Comparison of ENCODE assay signal across 1 cellular context in the genomic region with DNA sequence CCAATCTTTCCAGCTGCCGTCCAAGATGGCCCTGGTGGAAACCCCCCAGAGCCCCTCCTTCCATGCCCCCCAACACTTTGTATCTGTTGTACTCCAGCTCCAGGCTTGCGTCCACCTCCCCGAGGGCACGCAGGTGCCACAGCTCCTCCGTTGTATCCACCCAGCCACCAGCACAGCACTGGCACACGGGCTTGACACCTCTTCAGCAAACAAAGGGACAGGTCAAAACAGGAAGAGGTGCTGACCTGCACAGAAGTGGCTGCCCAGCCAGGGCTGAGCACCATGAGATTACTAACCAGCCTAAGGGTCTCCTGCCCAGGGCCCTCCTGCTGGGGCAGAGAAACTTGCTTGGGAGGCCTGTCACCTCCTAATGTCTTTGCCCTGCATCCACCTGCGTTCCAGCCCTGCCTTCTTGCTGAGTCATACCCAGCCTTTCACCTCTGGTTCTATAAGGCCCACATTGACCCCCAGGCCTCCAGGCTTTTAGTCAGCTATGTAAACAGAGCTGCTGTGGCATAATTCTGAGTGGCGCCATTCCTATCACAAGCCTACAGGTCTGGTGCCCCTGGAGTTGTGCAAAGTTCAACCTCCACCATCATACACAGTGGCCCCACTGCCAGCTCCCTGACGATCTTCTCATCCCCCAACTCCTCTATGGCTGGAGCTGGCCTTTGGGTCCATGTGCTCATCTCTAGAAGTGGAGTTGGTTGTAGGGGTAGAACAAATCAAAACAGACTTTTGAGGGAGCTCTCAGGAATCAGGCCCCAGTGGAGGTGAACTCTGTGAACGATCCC.
A peak's percentile ranks its signal among the peaks of the same experiment; 100 is the strongest.
TF ChIP-seq lines count a peak whose summit lies in the region.

No MANE protein-coding gene starts in this region.

TF ChIP-seq in HepG2, 621 proteins besides CTCF, POLR2A, EP300 and RAD21 (continued from another document and continues in another):
- TF ChIP-seq, protein P1, sequence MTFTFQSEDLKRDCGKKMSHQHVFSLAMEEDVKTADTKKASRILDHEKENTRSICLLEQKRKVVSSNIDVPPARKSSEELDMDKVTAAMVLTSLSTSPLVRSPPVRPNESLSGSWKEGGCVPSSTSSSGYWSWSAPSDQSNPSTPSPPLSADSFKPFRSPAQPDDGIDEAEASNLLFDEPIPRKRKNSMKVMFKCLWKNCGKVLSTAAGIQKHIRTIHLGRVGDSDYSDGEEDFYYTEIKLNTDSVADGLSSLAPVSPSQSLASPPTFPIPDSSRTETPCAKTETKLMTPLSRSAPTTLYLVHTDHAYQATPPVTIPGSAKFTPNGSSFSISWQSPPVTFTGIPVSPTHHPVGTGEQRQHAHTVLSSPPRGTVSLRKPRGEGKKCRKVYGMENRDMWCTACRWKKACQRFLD (CRISPR knock-in tag; IDR thresholded peaks at IDR 0.05; ENCODE audit: borderline replicate concordance), result no peak
- TF ChIP-seq ONECUT2 (CRISPR knock-in tag; IDR thresholded peaks at IDR 0.05) (0 out of 2 replicates have a peak, but pooled peaks have one; percentile 27), ZFAT (CRISPR knock-in tag; conservative IDR thresholded peaks at IDR 0.05) (no peak), MAFG (CRISPR knock-in tag; IDR thresholded peaks at IDR 0.05) (peak; percentile 98), ARNT2 (CRISPR knock-in tag; IDR thresholded peaks at IDR 0.05; ENCODE audit: low read depth) (peak; percentile 60; the same call in 1 of the 2 replicates), ZNF382 (CRISPR knock-in tag; IDR thresholded peaks at IDR 0.05; ENCODE audit: borderline replicate concordance) (no peak), ZNF207 (IDR thresholded peaks at IDR 0.05; ENCODE audit: borderline replicate concordance) (no peak), ZNF570 (CRISPR knock-in tag; IDR thresholded peaks at IDR 0.05; ENCODE audit: borderline replicate concordance) (no peak), DMAP1 (CRISPR knock-in tag; IDR thresholded peaks at IDR 0.05) (peak; percentile 92), ZNF512 (CRISPR knock-in tag; IDR thresholded peaks at IDR 0.05) (no peak), ZSCAN21 (CRISPR knock-in tag; IDR thresholded peaks at IDR 0.05; ENCODE audit: borderline replicate concordance) (peak; percentile 56; the same call in 1 of the 2 replicates), HOXD1 (CRISPR knock-in tag; IDR thresholded peaks at IDR 0.05) (0 out of 2 replicates have a peak, but pooled peaks have one; percentile 64), PAF1 (CRISPR knock-in tag; IDR thresholded peaks at IDR 0.05) (no peak), ZNF510 (CRISPR knock-in tag; IDR thresholded peaks at IDR 0.05; ENCODE audit: low read depth) (peak; percentile 63; the same call in 1 of the 2 replicates), ZNF589 (CRISPR knock-in tag; conservative IDR thresholded peaks at IDR 0.05) (0 out of 2 replicates have a peak, but pooled peaks have one; percentile 68), DPF2 (CRISPR knock-in tag; IDR thresholded peaks at IDR 0.05; ENCODE audit: borderline replicate concordance, low read depth) (peak; percentile 91), TARDBP (CRISPR knock-in tag; IDR thresholded peaks at IDR 0.05) (peak; percentile 89), ZKSCAN8 (CRISPR knock-in tag; IDR thresholded peaks at IDR 0.05; ENCODE audit: borderline replicate concordance) (peak; percentile 70; the same call in 1 of the 2 replicates), ARID5B (CRISPR knock-in tag; IDR thresholded peaks at IDR 0.05) (peak; percentile 95), KAT7 (CRISPR knock-in tag; IDR thresholded peaks at IDR 0.05; ENCODE audit: borderline replicate concordance) (no peak)
- TF ChIP-seq, protein P2, sequence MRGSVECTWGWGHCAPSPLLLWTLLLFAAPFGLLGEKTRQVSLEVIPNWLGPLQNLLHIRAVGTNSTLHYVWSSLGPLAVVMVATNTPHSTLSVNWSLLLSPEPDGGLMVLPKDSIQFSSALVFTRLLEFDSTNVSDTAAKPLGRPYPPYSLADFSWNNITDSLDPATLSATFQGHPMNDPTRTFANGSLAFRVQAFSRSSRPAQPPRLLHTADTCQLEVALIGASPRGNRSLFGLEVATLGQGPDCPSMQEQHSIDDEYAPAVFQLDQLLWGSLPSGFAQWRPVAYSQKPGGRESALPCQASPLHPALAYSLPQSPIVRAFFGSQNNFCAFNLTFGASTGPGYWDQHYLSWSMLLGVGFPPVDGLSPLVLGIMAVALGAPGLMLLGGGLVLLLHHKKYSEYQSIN (CRISPR knock-in tag; IDR thresholded peaks at IDR 0.05; ENCODE audit: borderline replicate concordance), result no peak
- TF ChIP-seq, protein P3, sequence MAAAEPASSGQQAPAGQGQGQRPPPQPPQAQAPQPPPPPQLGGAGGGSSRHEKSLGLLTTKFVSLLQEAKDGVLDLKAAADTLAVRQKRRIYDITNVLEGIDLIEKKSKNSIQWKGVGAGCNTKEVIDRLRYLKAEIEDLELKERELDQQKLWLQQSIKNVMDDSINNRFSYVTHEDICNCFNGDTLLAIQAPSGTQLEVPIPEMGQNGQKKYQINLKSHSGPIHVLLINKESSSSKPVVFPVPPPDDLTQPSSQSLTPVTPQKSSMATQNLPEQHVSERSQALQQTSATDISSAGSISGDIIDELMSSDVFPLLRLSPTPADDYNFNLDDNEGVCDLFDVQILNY (CRISPR knock-in tag; conservative IDR thresholded peaks at IDR 0.05), result no peak
- TF ChIP-seq, protein P4, sequence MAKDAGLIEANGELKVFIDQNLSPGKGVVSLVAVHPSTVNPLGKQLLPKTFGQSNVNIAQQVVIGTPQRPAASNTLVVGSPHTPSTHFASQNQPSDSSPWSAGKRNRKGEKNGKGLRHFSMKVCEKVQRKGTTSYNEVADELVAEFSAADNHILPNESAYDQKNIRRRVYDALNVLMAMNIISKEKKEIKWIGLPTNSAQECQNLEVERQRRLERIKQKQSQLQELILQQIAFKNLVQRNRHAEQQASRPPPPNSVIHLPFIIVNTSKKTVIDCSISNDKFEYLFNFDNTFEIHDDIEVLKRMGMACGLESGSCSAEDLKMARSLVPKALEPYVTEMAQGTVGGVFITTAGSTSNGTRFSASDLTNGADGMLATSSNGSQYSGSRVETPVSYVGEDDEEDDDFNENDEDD (CRISPR knock-in tag; IDR thresholded peaks at IDR 0.05; ENCODE audit: borderline replicate concordance), result peak; percentile 86; the same call in 1 of the 2 replicates
- TF ChIP-seq, protein P5, sequence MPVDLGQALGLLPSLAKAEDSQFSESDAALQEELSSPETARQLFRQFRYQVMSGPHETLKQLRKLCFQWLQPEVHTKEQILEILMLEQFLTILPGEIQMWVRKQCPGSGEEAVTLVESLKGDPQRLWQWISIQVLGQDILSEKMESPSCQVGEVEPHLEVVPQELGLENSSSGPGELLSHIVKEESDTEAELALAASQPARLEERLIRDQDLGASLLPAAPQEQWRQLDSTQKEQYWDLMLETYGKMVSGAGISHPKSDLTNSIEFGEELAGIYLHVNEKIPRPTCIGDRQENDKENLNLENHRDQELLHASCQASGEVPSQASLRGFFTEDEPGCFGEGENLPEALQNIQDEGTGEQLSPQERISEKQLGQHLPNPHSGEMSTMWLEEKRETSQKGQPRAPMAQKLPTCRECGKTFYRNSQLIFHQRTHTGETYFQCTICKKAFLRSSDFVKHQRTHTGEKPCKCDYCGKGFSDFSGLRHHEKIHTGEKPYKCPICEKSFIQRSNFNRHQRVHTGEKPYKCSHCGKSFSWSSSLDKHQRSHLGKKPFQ (CRISPR knock-in tag; IDR thresholded peaks at IDR 0.05; ENCODE audit: insufficient replicate concordance), result peak; percentile 64
- TF ChIP-seq, protein P6, sequence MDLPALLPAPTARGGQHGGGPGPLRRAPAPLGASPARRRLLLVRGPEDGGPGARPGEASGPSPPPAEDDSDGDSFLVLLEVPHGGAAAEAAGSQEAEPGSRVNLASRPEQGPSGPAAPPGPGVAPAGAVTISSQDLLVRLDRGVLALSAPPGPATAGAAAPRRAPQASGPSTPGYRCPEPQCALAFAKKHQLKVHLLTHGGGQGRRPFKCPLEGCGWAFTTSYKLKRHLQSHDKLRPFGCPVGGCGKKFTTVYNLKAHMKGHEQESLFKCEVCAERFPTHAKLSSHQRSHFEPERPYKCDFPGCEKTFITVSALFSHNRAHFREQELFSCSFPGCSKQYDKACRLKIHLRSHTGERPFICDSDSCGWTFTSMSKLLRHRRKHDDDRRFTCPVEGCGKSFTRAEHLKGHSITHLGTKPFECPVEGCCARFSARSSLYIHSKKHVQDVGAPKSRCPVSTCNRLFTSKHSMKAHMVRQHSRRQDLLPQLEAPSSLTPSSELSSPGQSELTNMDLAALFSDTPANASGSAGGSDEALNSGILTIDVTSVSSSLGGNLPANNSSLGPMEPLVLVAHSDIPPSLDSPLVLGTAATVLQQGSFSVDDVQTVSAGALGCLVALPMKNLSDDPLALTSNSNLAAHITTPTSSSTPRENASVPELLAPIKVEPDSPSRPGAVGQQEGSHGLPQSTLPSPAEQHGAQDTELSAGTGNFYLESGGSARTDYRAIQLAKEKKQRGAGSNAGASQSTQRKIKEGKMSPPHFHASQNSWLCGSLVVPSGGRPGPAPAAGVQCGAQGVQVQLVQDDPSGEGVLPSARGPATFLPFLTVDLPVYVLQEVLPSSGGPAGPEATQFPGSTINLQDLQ (CRISPR knock-in tag; IDR thresholded peaks at IDR 0.05), result peak; percentile 79; the same call in 1 of the 2 replicates
- TF ChIP-seq, protein P7, sequence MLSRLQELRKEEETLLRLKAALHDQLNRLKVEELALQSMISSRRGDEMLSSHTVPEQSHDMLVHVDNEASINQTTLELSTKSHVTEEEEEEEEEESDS (CRISPR knock-in tag; IDR thresholded peaks at IDR 0.05; ENCODE audit: borderline replicate concordance), result no peak
- TF ChIP-seq, protein P8, sequence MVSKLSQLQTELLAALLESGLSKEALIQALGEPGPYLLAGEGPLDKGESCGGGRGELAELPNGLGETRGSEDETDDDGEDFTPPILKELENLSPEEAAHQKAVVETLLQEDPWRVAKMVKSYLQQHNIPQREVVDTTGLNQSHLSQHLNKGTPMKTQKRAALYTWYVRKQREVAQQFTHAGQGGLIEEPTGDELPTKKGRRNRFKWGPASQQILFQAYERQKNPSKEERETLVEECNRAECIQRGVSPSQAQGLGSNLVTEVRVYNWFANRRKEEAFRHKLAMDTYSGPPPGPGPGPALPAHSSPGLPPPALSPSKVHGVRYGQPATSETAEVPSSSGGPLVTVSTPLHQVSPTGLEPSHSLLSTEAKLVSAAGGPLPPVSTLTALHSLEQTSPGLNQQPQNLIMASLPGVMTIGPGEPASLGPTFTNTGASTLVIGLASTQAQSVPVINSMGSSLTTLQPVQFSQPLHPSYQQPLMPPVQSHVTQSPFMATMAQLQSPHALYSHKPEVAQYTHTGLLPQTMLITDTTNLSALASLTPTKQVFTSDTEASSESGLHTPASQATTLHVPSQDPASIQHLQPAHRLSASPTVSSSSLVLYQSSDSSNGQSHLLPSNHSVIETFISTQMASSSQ (IDR thresholded peaks at IDR 0.05; ENCODE audit: low read depth), result peak; percentile 72
- TF ChIP-seq, protein P8 (CRISPR knock-in tag; IDR thresholded peaks at IDR 0.05; ENCODE audit: borderline replicate concordance), result peak; percentile 85; the same call in 1 of the 2 replicates
